12 cellular contexts compared by ENCODE assay signal in genomic region chr17:33871720-33872535, GRCh38.
DNase-seq lines count a peak whose midpoint lies in the region; TF ChIP-seq lines count a peak whose summit lies in the region.
"Had no signal": no experiment of that assay in that cellular context is flagged by ENCODE, and none has a peak within 500 bp of the region (broad histone marks: within the 10 kb centered on the region; RNA-seq: fewer than 3 reads in every experiment).

No MANE protein-coding gene starts in this region.

- peaks cover 10% of the 10 kb centered on the region for H3K4me1 Mint-ChIP-seq in CD14-positive monocyte
- H3K4me1 Mint-ChIP-seq: CD4-positive, alpha-beta memory T cell; naive thymus-derived CD8-positive, alpha-beta T cell had no signal

- H3K27ac Mint-ChIP-seq in CD14-positive monocyte = peak overlapping the region in 1 of 7 donors; percentile 18
- H3K27ac Mint-ChIP-seq: CD4-positive, alpha-beta memory T cell; effector memory CD8-positive, alpha-beta T cell; naive thymus-derived CD8-positive, alpha-beta T cell; stimulated activated naive CD8-positive, alpha-beta T cell treated with anti-CD3 and anti-CD28 coated beads, Interleukin-15, Interleukin-2, amounts not matched to agents 100 ng/mL and 50 ng/mL, for 24 hours had no signal

- peaks cover 3 to 8% (median 4%) of the 10 kb centered on the region in 3 donors for H3K27me3 Mint-ChIP-seq in CD14-positive monocyte (ENCODE audit: low read depth in 3 of 3)

- no peak overlapping the region for H3K27ac ChIP-seq in substantia nigra (ENCODE audit: low read depth, low read length, poor library complexity, severe bottlenecking)

- peak; percentile 69 for DNase-seq in AG08395 (ENCODE audit: low spot score)
- DNase-seq in GM03348 (ENCODE audit: low spot score) = peak; percentile 12
- DNase-seq in NOMO-1 treated with DMSO at 0.1 percent for 48 hours (lab: John Stamatoyannopoulos, UW; ENCODE audit: unreplicated experiment) = peak; percentile 1
- DNase-seq in glomerular visceral epithelial cell (ENCODE audit: extremely low spot score) = peak; percentile 29
- DNase-seq in posterior vena cava (ENCODE audit: low spot score) = no peak
- DNase-seq in substantia nigra (lab: John Stamatoyannopoulos, UW) = no peak
- no peak for DNase-seq in midbrain (lab: John Stamatoyannopoulos, UW)
- DNase-seq in CD14-positive monocyte (ENCODE audit: low spot score) = no peak
- DNase-seq: CD4-positive, alpha-beta memory T cell; effector memory CD8-positive, alpha-beta T cell; naive thymus-derived CD8-positive, alpha-beta T cell had no signal

- peak overlapping the region in 1 of 2 donors; percentile 1 for H3K4me3 Mint-ChIP-seq in CD14-positive monocyte
- H3K4me3 Mint-ChIP-seq: effector memory CD8-positive, alpha-beta T cell; naive thymus-derived CD8-positive, alpha-beta T cell; stimulated activated naive CD8-positive, alpha-beta T cell treated with anti-CD3 and anti-CD28 coated beads, Interleukin-15, Interleukin-2, amounts not matched to agents 100 ng/mL and 50 ng/mL, for 24 hours had no signal

- intact Hi-C loops in posterior vena cava (cut with DNase I) = no loop called here
- intact Hi-C loops in CD14-positive monocyte (cut with micrococcal nuclease) = no loop called here

- TF ChIP-seq CTCF in CD14-positive monocyte (IDR thresholded peaks at IDR 0.05) = no peak

- H3K36me3 Mint-ChIP-seq in CD14-positive monocyte = no peaks in the 10 kb centered on the region
- H3K36me3 Mint-ChIP-seq: CD4-positive, alpha-beta memory T cell; naive thymus-derived CD8-positive, alpha-beta T cell had no signal

- H3K9me3 Mint-ChIP-seq in CD14-positive monocyte = peaks cover 0 to 2% (median 0%) of the 10 kb centered on the region in 7 donors
- H3K9me3 Mint-ChIP-seq: effector memory CD8-positive, alpha-beta T cell; stimulated activated naive CD8-positive, alpha-beta T cell treated with anti-CD3 and anti-CD28 coated beads, Interleukin-15, Interleukin-2, amounts not matched to agents 100 ng/mL and 50 ng/mL, for 24 hours had no signal

Comparison
In these comparisons a context has a peak if more than half of its experiments do, and no peak if none do; other contexts are left out.
1. DNase-seq: peak in AG08395 (single experiment), GM03348 (single experiment), NOMO-1 treated with DMSO at 0.1 percent for 48 hours (single experiment) and glomerular visceral epithelial cell (single experiment); none in posterior vena cava (single experiment), substantia nigra (0 of 49), midbrain (single experiment) and CD14-positive monocyte (single experiment).